1 cellular context compared by ENCODE assay signal in the genomic region with DNA sequence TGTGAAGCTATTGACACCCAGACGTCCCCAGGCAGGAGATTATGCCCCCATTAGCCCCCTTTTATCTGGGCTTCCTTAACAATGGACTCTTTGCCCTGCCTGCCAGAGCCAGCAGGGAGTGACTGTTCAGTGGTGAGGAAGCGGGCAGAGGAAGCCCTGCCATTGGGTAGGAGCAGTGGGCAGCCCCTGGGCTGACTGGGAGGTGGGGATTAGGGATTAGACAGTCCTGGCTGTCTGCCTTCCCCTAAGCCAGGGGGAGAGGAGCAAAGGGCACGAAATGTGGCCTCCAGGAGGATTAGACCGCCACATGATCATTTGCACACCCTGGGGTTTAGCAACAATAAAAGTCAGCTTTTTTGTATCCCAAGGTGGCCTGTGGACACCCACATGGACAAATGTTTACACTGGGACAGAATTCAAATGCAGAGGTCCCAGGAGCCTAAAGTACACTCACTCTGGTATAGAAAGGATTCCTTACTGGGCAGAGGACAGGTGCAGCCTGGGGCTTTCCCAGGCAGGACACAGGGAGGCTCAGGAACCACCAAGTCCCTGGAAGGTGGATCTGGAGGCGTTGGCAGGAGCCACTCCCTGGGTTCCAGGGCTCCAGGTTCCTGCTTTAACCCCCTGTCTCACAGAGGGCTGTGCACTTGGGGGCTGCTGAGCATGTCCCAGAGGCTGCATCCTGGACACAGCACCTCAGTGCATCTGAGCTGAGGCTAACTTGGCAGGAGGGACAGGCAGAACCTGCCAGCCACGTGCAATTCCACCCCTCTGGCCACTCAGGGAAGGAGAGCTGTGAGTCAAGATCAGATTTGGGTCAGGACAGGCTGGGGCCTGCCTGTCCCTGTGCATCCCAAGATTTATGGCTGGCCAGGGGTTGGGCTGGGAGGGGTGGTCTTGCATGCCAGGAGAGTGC.
TF ChIP-seq lines count a peak whose summit lies in the region.

No MANE protein-coding gene starts in this region.

TF ChIP-seq in GM23338, 12 proteins besides CTCF, POLR2A, EP300 and RAD21 (continued from another document):
- TF ChIP-seq ETS1 (IDR thresholded peaks at IDR 0.05) = no peak
- TF ChIP-seq ZNF331 (CRISPR knock-in tag; IDR thresholded peaks at IDR 0.05; ENCODE audit: low read depth) = no peak
- TF ChIP-seq ZNF114 (CRISPR knock-in tag; IDR thresholded peaks at IDR 0.05) = no peak
- TF ChIP-seq STAT1 (IDR thresholded peaks at IDR 0.05; ENCODE audit: unreplicated experiment) = no peak
- TF ChIP-seq, protein P1, sequence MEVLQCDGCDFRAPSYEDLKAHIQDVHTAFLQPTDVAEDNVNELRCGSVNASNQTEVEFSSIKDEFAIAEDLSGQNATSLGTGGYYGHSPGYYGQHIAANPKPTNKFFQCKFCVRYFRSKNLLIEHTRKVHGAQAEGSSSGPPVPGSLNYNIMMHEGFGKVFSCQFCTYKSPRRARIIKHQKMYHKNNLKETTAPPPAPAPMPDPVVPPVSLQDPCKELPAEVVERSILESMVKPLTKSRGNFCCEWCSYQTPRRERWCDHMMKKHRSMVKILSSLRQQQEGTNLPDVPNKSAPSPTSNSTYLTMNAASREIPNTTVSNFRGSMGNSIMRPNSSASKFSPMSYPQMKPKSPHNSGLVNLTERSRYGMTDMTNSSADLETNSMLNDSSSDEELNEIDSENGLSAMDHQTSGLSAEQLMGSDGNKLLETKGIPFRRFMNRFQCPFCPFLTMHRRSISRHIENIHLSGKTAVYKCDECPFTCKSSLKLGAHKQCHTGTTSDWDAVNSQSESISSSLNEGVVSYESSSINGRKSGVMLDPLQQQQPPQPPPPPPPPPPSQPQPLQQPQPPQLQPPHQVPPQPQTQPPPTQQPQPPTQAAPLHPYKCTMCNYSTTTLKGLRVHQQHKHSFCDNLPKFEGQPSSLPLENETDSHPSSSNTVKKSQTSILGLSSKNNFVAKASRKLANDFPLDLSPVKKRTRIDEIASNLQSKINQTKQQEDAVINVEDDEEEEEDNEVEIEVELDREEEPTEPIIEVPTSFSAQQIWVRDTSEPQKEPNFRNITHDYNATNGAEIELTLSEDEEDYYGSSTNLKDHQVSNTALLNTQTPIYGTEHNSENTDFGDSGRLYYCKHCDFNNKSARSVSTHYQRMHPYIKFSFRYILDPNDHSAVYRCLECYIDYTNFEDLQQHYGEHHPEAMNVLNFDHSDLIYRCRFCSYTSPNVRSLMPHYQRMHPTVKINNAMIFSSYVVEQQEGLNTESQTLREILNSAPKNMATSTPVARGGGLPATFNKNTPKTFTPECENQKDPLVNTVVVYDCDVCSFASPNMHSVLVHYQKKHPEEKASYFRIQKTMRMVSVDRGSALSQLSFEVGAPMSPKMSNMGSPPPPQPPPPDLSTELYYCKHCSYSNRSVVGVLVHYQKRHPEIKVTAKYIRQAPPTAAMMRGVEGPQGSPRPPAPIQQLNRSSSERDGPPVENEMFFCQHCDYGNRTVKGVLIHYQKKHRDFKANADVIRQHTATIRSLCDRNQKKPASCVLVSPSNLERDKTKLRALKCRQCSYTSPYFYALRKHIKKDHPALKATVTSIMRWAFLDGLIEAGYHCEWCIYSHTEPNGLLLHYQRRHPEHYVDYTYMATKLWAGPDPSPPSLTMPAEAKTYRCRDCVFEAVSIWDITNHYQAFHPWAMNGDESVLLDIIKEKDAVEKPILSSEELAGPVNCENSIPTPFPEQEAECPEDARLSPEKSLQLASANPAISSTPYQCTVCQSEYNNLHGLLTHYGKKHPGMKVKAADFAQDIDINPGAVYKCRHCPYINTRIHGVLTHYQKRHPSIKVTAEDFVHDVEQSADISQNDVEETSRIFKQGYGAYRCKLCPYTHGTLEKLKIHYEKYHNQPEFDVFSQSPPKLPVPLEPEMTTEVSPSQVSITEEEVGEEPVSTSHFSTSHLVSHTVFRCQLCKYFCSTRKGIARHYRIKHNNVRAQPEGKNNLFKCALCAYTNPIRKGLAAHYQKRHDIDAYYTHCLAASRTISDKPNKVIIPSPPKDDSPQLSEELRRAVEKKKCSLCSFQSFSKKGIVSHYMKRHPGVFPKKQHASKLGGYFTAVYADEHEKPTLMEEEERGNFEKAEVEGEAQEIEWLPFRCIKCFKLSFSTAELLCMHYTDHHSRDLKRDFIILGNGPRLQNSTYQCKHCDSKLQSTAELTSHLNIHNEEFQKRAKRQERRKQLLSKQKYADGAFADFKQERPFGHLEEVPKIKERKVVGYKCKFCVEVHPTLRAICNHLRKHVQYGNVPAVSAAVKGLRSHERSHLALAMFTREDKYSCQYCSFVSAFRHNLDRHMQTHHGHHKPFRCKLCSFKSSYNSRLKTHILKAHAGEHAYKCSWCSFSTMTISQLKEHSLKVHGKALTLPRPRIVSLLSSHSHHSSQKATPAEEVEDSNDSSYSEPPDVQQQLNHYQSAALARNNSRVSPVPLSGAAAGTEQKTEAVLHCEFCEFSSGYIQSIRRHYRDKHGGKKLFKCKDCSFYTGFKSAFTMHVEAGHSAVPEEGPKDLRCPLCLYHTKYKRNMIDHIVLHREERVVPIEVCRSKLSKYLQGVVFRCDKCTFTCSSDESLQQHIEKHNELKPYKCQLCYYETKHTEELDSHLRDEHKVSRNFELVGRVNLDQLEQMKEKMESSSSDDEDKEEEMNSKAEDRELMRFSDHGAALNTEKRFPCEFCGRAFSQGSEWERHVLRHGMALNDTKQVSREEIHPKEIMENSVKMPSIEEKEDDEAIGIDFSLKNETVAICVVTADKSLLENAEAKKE (CRISPR knock-in tag; IDR thresholded peaks at IDR 0.05) = no peak
- no peak for TF ChIP-seq CREB1 (CRISPR knock-in tag; IDR thresholded peaks at IDR 0.05; ENCODE audit: low read depth)
TF ChIP-seq in GM23338: peak in this region for 0.
